ENCODE assay signal across 17 cellular contexts in genomic region chr6:110902091-110902490, GRCh38.
"Had no signal": no experiment of that assay in that cellular context is flagged by ENCODE, and none has a peak within 500 bp of the region (broad histone marks: within the 10 kb centered on the region; RNA-seq: fewer than 3 reads in every experiment).

No MANE protein-coding gene starts in this region.

- DNase-seq: activated CD4-positive, alpha-beta T cell treated with anti-CD3 and anti-CD28 coated beads, Interleukin-2, amount 50 U/mL, for 1 hour; activated CD4-positive, CD25-positive, alpha-beta regulatory T cell treated with anti-CD3 and anti-CD28 coated beads, Interleukin-2, amount 50 U/mL, for 72 hours; activated CD8-positive, alpha-beta memory T cell treated with anti-CD3 and anti-CD28 coated beads for 24 hours; activated effector memory CD4-positive, alpha-beta T cell treated with anti-CD3 and anti-CD28 coated beads, Interleukin-2, amount 50 U/mL, for 16 hours; activated naive CD4-positive, alpha-beta T cell treated with anti-CD3 and anti-CD28 coated beads, Interleukin-2, amount 10 ng/mL, durations not matched to agents 7 days and 5 days; anterior cingulate cortex; effector CD4-positive, alpha-beta T cell; heart left ventricle; islet precursor cell; left cardiac atrium; midbrain; natural killer cell; spleen; stimulated activated CD4-positive, alpha-beta T cell treated with anti-CD3 and anti-CD28 coated beads, Interleukin-4, amount 100 ng/mL, for 1 hour; stimulated activated naive CD4-positive, alpha-beta T cell treated with Interleukin-2 at 50 U/mL for 16 hours; upper lobe of right lung had no signal

- H3K27me3 ChIP-seq: heart left ventricle, spleen, upper lobe of right lung had no signal

- H3K27ac ChIP-seq: heart left ventricle, spleen, upper lobe of right lung had no signal

- FAIRE-seq: endometrium had no signal

- H3K4me3 ChIP-seq: heart left ventricle, spleen, upper lobe of right lung had no signal

- H3K4me1 ChIP-seq: heart left ventricle, spleen, upper lobe of right lung had no signal

- ATAC-seq: heart left ventricle, left cardiac atrium, upper lobe of right lung had no signal
